2 cellular contexts compared by ENCODE assay signal in genomic region chr3:71536376-71536965, GRCh38.
TF ChIP-seq lines count a peak whose summit lies in the region.

No MANE protein-coding gene starts in this region.

TF ChIP-seq in A549, 52 proteins besides CTCF, POLR2A, EP300 and RAD21:
- no peak for TF ChIP-seq BCL3 (IDR thresholded peaks at IDR 0.05)
- 0 out of 2 replicates have a peak, but pooled peaks have one; percentile 11 for TF ChIP-seq FOSL2 (IDR thresholded peaks at IDR 0.05)
- peak; percentile 29; the same call in 1 of the 2 replicates for TF ChIP-seq FOSL2 (CRISPR knock-in tag; IDR thresholded peaks at IDR 0.05)

TF ChIP-seq in IMR-90, 13 proteins besides CTCF, POLR2A, EP300 and RAD21 (continued from another document):
- no peak for TF ChIP-seq NFE2L2 (IDR thresholded peaks at IDR 0.05; ENCODE audit: low read depth, low read length)
- peak; percentile 82; the same call in 1 of the 2 replicates for TF ChIP-seq FOS (IDR thresholded peaks at IDR 0.05; ENCODE audit: low read depth, low read length)
- 0 out of 2 replicates have a peak, but pooled peaks have one; percentile 6 for TF ChIP-seq CEBPB (IDR thresholded peaks at IDR 0.05; ENCODE audit: low read depth, low read length)
TF ChIP-seq in IMR-90: peak in this region for 3.
